In the genomic region with DNA sequence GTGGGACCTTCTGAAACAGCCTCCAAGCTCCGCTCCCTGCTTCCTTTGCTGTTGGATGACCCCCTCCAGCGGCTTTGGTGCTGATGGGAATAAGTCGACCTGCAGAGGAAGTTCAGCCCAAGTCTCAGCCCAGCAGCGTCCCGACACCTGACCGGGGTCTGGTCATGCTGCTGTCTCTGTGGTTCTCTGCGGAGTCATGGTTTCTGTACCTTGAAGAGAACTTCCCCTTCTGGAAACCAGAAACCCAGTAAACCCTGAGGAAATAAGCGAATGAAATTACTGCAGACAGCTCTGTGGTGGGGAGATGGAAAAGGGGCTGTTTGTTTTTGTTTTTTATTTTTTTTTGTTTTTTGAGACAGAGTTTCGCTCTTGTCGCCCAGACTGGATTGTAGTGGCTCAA, we compare ENCODE assay signal across 12 cellular contexts. TPM values are rescaled to one million over a fixed set of nuclear protein-coding genes. Genes with fewer than 3 reads are reported as not detected.
DNase-seq lines count a peak whose midpoint lies in the region; ATAC-seq and TF ChIP-seq lines count a peak whose summit lies in the region.
"Had no signal": no experiment of that assay in that cellular context is flagged by ENCODE, and none has a peak within 500 bp of the region (broad histone marks: within the 10 kb centered on the region; RNA-seq: fewer than 3 reads in every experiment).

No MANE protein-coding gene starts in this region.

- no peaks in the 10 kb centered on the region for H3F3A ChIP-seq in MM.1S (ENCODE audit: insufficient read depth, low read length)
- H3F3A ChIP-seq in PC-3 (ENCODE audit: low read length, unreplicated experiment), result no peaks in the 10 kb centered on the region

- TF ChIP-seq CTCF in MM.1S (IDR thresholded peaks at IDR 0.05; ENCODE audit: low read length) (no peak), PC-3 (conservative IDR thresholded peaks at IDR 0.05; ENCODE audit: low read depth, low read length) (no peak)

- H3K9me3 Mint-ChIP-seq in activated naive CD8-positive, alpha-beta T cell treated with anti-CD3 and anti-CD28 coated beads, Interleukin-2, amount 50 U/mL, for 24 hours, result no peaks in the 10 kb centered on the region
- H3K9me3 Mint-ChIP-seq in activated naive CD8-positive, alpha-beta T cell treated with anti-CD3 and anti-CD28 coated beads for 36 hours, result peaks cover 6% of the 10 kb centered on the region

- no peak overlapping the region for H3K9ac ChIP-seq in MM.1S (ENCODE audit: low read length)
- no peak overlapping the region for H3K9ac ChIP-seq in PC-3 (ENCODE audit: low read length)

- H3K27ac Mint-ChIP-seq in activated naive CD8-positive, alpha-beta T cell treated with anti-CD3 and anti-CD28 coated beads, Interleukin-2, amount 50 U/mL, for 24 hours, result no peak overlapping the region
- H3K27ac Mint-ChIP-seq in activated naive CD8-positive, alpha-beta T cell treated with anti-CD3 and anti-CD28 coated beads for 36 hours, result no peak overlapping the region

- H3K4me3 ChIP-seq in MM.1S (ENCODE audit: low read length) (no peak overlapping the region), PC-3 (ENCODE audit: low read length) (no peak overlapping the region)
- H3K4me3 ChIP-seq: breast epithelium, K562 had no signal

- H4K20me1 ChIP-seq in MM.1S (ENCODE audit: insufficient read depth, low read length) (no peaks in the 10 kb centered on the region), PC-3 (ENCODE audit: low read length) (no peaks in the 10 kb centered on the region)

- H2AFZ ChIP-seq in MM.1S (ENCODE audit: low read length), result peak overlapping the region; percentile 48; the same call in 1 of the 2 replicates
- no peak overlapping the region for H2AFZ ChIP-seq in PC-3 (ENCODE audit: low read length)

- POLR2A ChIA-PET in PC-3 (lab: Charles Lee; ENCODE audit: unreplicated experiment), result no interaction called here

- DNase-seq in activated naive CD8-positive, alpha-beta T cell treated with anti-CD3 and anti-CD28 coated beads, Interleukin-2, amount 50 U/mL, for 24 hours, result peak; percentile 9
- DNase-seq in activated naive CD8-positive, alpha-beta T cell treated with anti-CD3 and anti-CD28 coated beads for 36 hours, result no peak
- DNase-seq in MM.1S, result peak; percentile 35
- no peak for DNase-seq in DMS114 treated with DMSO at 0.1 percent for 48 hours (lab: John Stamatoyannopoulos, UW; ENCODE audit: unreplicated experiment)
- no peak for DNase-seq in PC-3
- DNase-seq in RPMI8226, result no peak
- DNase-seq in foreskin melanocyte, result no peak
- DNase-seq: naive thymus-derived CD4-positive, alpha-beta T cell had no signal

- BruUV-seq in PC-3 (replicated peaks; lab: Mats Ljungman, UMichigan), result no TSS peak

- H3K4me1 ChIP-seq in MM.1S (ENCODE audit: low read length) (no peaks in the 10 kb centered on the region), PC-3 (ENCODE audit: insufficient read depth, low read length) (no peaks in the 10 kb centered on the region)
- H3K4me1 ChIP-seq: breast epithelium had no signal

- no peak for ATAC-seq in activated naive CD8-positive, alpha-beta T cell treated with anti-CD3 and anti-CD28 coated beads, Interleukin-2, amount 50 U/mL, for 24 hours
- ATAC-seq in HG02870 (IDR thresholded peaks at IDR 0.05; ENCODE audit: unreplicated experiment) (peak; percentile 59), PC-3 (no peak)
- ATAC-seq: K562; naive thymus-derived CD4-positive, alpha-beta T cell had no signal

- H3K79me2 ChIP-seq in MM.1S (ENCODE audit: low read length) (peaks cover 6% of the 10 kb centered on the region), PC-3 (ENCODE audit: low read length) (peaks cover 6% of the 10 kb centered on the region)

- no peak overlapping the region for H3K4me3 Mint-ChIP-seq in activated naive CD8-positive, alpha-beta T cell treated with anti-CD3 and anti-CD28 coated beads, Interleukin-2, amount 50 U/mL, for 24 hours
- no peak overlapping the region for H3K4me3 Mint-ChIP-seq in activated naive CD8-positive, alpha-beta T cell treated with anti-CD3 and anti-CD28 coated beads for 36 hours

- H3K36me3 ChIP-seq in MM.1S (replicated peaks; ENCODE audit: insufficient read depth, low read length) (no peaks in the 10 kb centered on the region), PC-3 (ENCODE audit: low read depth, low read length) (no peaks in the 10 kb centered on the region)
- H3K36me3 ChIP-seq: breast epithelium had no signal

- CTCF ChIA-PET in PC-3 (lab: Charles Lee), result no interaction called here

- no peaks in the 10 kb centered on the region for H3K9me2 ChIP-seq in MM.1S (replicated peaks; ENCODE audit: insufficient read depth, low read length)
- H3K9me2 ChIP-seq in PC-3 (replicated peaks; ENCODE audit: low read length), result no peaks in the 10 kb centered on the region

- H3K27me3 ChIP-seq in MM.1S (replicated peaks; ENCODE audit: insufficient read depth, low read length) (no peaks in the 10 kb centered on the region), PC-3 (ENCODE audit: low read length) (no peaks in the 10 kb centered on the region)
- H3K27me3 ChIP-seq: breast epithelium had no signal

- H3K27me3 Mint-ChIP-seq in activated naive CD8-positive, alpha-beta T cell treated with anti-CD3 and anti-CD28 coated beads, Interleukin-2, amount 50 U/mL, for 24 hours, result no peaks in the 10 kb centered on the region
- H3K27me3 Mint-ChIP-seq in activated naive CD8-positive, alpha-beta T cell treated with anti-CD3 and anti-CD28 coated beads for 36 hours, result peaks cover 9% of the 10 kb centered on the region

- H3K27ac ChIP-seq in MM.1S (ENCODE audit: low read length), result peak overlapping the region; percentile 41; the same call in 1 of the 2 replicates
- H3K27ac ChIP-seq in PC-3 (ENCODE audit: low read length), result no peak overlapping the region
- H3K27ac ChIP-seq: breast epithelium had no signal

- H3K4me2 ChIP-seq in MM.1S (ENCODE audit: low read depth, low read length) (peak overlapping the region; percentile 18; the same call in 1 of the 2 replicates), PC-3 (ENCODE audit: low read length) (no peak overlapping the region)

- H3K4me1 Mint-ChIP-seq in activated naive CD8-positive, alpha-beta T cell treated with anti-CD3 and anti-CD28 coated beads, Interleukin-2, amount 50 U/mL, for 24 hours, result peaks cover 8% of the 10 kb centered on the region
- H3K4me1 Mint-ChIP-seq in activated naive CD8-positive, alpha-beta T cell treated with anti-CD3 and anti-CD28 coated beads for 36 hours, result peaks cover 4% of the 10 kb centered on the region

- H3K9me3 ChIP-seq in MM.1S (replicated peaks; ENCODE audit: insufficient read depth, low read length) (no peaks in the 10 kb centered on the region), PC-3 (ENCODE audit: low read length) (no peaks in the 10 kb centered on the region)
- H3K9me3 ChIP-seq: breast epithelium had no signal

- H3K36me3 Mint-ChIP-seq in activated naive CD8-positive, alpha-beta T cell treated with anti-CD3 and anti-CD28 coated beads, Interleukin-2, amount 50 U/mL, for 24 hours (ENCODE audit: low read depth), result peaks cover 3% of the 10 kb centered on the region
- H3K36me3 Mint-ChIP-seq in activated naive CD8-positive, alpha-beta T cell treated with anti-CD3 and anti-CD28 coated beads for 36 hours, result peaks cover 3% of the 10 kb centered on the region

- intact Hi-C loops in PC-3 (cut with micrococcal nuclease), result no loop called here

RNA-seq across cellular contexts. Expression of gene ZNF12, which starts 18.3 kb away (rescaled TPM):
- 10 to 100 TPM; 17.2 to 18.2 TPM for total RNA-seq in activated naive CD8-positive, alpha-beta T cell treated with anti-CD3 and anti-CD28 coated beads for 36 hours
- 12.5 and 27.6 TPM in 2 replicates for total RNA-seq in PC-3 (2014; rRNA removed)

RNA-seq across cellular contexts. Expression of gene RSPH10B2, which starts 28.9 kb away (rescaled TPM):
- total RNA-seq in activated naive CD8-positive, alpha-beta T cell treated with anti-CD3 and anti-CD28 coated beads for 36 hours, result under 1 TPM in 1 of 2 experiments, not detected in 1; 0.32 TPM
- 0.47 TPM in 1 of 2 replicates, not detected in the other for total RNA-seq in PC-3 (2014; rRNA removed)
- total RNA-seq: A172 had no signal

Comparison
In these comparisons a context has a peak if more than half of its experiments do, and no peak if none do; other contexts are left out.
1. DNase-seq: peak in activated naive CD8-positive, alpha-beta T cell treated with anti-CD3 and anti-CD28 coated beads, Interleukin-2, amount 50 U/mL, for 24 hours (single experiment) and MM.1S (single experiment); none in activated naive CD8-positive, alpha-beta T cell treated with anti-CD3 and anti-CD28 coated beads for 36 hours (single experiment), DMS114 treated with DMSO at 0.1 percent for 48 hours (single experiment), PC-3 (single experiment), RPMI8226 (single experiment) and foreskin melanocyte (single experiment).